Comparison of ENCODE assay signal across 1 cellular context in genomic region chr20:41178495-41178894, GRCh38.
A peak's percentile ranks its signal among the peaks of the same experiment; 100 is the strongest.
TF ChIP-seq lines count a peak whose summit lies in the region.

No MANE protein-coding gene starts in this region.

TF ChIP-seq in HepG2, 621 proteins besides CTCF, POLR2A, EP300 and RAD21:
- TF ChIP-seq RBM22 (optimal IDR thresholded peaks at IDR 0.05; ENCODE audit: low read length), result peak; percentile 53
- TF ChIP-seq BORCS8-MEF2B (CRISPR knock-in tag; IDR thresholded peaks at IDR 0.05), result no peak
- TF ChIP-seq SSRP1 (CRISPR knock-in tag; IDR thresholded peaks at IDR 0.05), result 0 out of 2 replicates have a peak, but pooled peaks have one; percentile 19
